ENCODE assay signal across 8 cellular contexts in the genomic region with DNA sequence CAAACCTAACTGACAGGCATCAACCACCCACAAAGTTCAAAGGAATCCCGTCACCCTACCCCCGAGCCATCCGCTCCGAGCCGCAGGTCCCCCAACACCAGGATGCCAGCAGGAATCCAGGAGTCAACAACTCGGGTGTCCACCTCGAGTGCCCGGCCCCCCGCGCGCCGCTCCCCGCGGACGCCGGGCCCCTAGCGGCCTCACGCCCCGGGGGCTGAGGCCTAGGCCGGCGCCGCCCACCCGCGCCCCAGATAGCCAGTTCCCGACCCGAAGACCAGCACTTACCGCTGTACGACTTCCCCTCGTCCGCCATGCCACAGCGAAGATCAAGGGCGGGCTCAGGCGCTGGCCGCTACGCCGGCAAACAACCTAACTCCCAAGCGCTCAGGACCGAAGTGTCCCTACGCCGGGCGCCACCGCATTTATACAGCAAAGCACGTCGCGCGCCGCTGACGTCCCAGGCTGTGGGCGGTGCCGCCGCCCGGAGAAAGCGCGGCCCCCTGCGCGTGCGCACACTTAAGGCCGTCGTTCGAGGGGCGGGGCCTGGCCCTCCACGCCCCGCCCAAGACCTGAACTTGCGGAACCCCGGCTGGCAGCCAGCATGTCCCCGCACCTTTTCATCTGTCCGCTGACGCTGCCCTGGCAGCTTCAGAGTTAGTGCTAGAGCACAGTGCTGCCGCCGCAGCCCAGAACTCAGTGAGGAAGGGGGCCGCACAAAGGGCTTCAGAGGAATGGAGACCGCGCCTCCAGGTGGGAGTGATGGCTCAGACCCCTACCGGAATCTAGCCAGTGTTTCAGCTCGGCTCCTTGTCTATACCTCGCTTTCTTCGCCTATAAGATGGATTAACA. TPM values are rescaled to one million over a fixed set of nuclear protein-coding genes. Genes with fewer than 3 reads are reported as not detected.
A peak's percentile ranks its signal among the peaks of the same experiment; 100 is the strongest.
DNase-seq lines count a peak whose midpoint lies in the region; TF ChIP-seq lines count a peak whose summit lies in the region.

A gene (minus strand): TSS at position 397 of the 849 bp plus-strand sequence. CDS start 84 bp downstream, at position 313.

- peak; percentile 96 for DNase-seq in COR-L47 (lab: John Stamatoyannopoulos, UW)
- peak; percentile 99 for DNase-seq in GM20000 (ENCODE audit: low spot score)
- peak; percentile 99 for DNase-seq in HT-29 (ENCODE audit: low spot score)
- peak; percentile 92 for DNase-seq in NK-92 treated with Interleukin-12 subunit alpha and Interleukin-12 subunit beta, amount 100 ng/mL, for 24 hours (lab: John Stamatoyannopoulos, UW)
- peak; percentile 99 for DNase-seq in activated CD8-positive, alpha-beta memory T cell treated with anti-CD3 and anti-CD28 coated beads for 24 hours
- peak; percentile 91 to 96 (median 92) for DNase-seq in effector memory CD4-positive, alpha-beta T cell
- DNase-seq in mesenchymal stem cell, result peak; percentile 92
- peak; percentile 83 for DNase-seq in stimulated activated CD8-positive, alpha-beta memory T cell treated with anti-CD3 and anti-CD28 coated beads, Interleukin-12 subunit alpha, Interleukin-12 subunit beta, amount 100 ng/mL, for 24 hours (ENCODE audit: extremely low read depth)

- H2BK15ac ChIP-seq in mesenchymal stem cell (ENCODE audit: low read depth, poor library complexity, severe bottlenecking), result peak within 1 kb of the TSS; percentile 86

- peak within 1 kb of the TSS; percentile 26 for H2BK5ac ChIP-seq in mesenchymal stem cell (ENCODE audit: low read depth, low read length, poor library complexity, severe bottlenecking)

- peak within 1 kb of the TSS; percentile 49 for H2AK5ac ChIP-seq in mesenchymal stem cell (ENCODE audit: low read length, severe bottlenecking)

- peak within 1 kb of the TSS; percentile 81 for H3K27ac ChIP-seq in effector memory CD4-positive, alpha-beta T cell (ENCODE audit: insufficient read depth, low read length, poor library complexity, severe bottlenecking)
- H3K27ac ChIP-seq in mesenchymal stem cell (ENCODE audit: low read length, poor library complexity, severe bottlenecking), result peak within 1 kb of the TSS; percentile 75

- TF ChIP-seq CTCF in GM20000 (IDR thresholded peaks at IDR 0.05; ENCODE audit: extremely low read depth, missing control alignments), result no peak

- peak within 1 kb of the TSS; percentile 92 for H3K4me2 ChIP-seq in mesenchymal stem cell (ENCODE audit: low read length, poor library complexity, severe bottlenecking)

- no peak within 1 kb of the TSS for H4K91ac ChIP-seq in mesenchymal stem cell (ENCODE audit: low read length)

- H2BK120ac ChIP-seq in mesenchymal stem cell (ENCODE audit: low read depth, low read length), result no peak within 1 kb of the TSS

- peak within 1 kb of the TSS; percentile 98 for H3K9ac ChIP-seq in mesenchymal stem cell (ENCODE audit: low read length)

- peak within 1 kb of the TSS in 1 of 2 experiments; percentile 98 for H3K14ac ChIP-seq in mesenchymal stem cell (ENCODE audit: low read length in 2 of 2)

- peak within 1 kb of the TSS; percentile 46 to 71 for H2BK12ac ChIP-seq in mesenchymal stem cell (ENCODE audit: low read length in 2 of 2)

- H3K23ac ChIP-seq in mesenchymal stem cell (ENCODE audit: low read length in 2 of 2), result peak within 1 kb of the TSS in 1 of 2 experiments; percentile 96

- H3K36me3 ChIP-seq in effector memory CD4-positive, alpha-beta T cell (ENCODE audit: control insufficient read depth, insufficient read depth, low read length), result peaks cover 33% of the 10 kb centered on the region
- peaks cover 31 to 33% of the 10 kb centered on the region in 2 experiments for H3K36me3 ChIP-seq in mesenchymal stem cell (ENCODE audit: control insufficient read depth in 1 of 2, insufficient read depth in 2 of 2, low read depth in 1 of 2, low read length in 2 of 2)

- WGBS in mesenchymal stem cell, result 2% methylated on average over 72 of the region's 77 CpGs

- no peaks in the 10 kb centered on the region for H3K9me3 ChIP-seq in effector memory CD4-positive, alpha-beta T cell (ENCODE audit: control insufficient read depth, low read length)
- H3K9me3 ChIP-seq in mesenchymal stem cell (ENCODE audit: control insufficient read depth, low read length), result no peaks in the 10 kb centered on the region

- H3K79me1 ChIP-seq in mesenchymal stem cell (replicated peaks; ENCODE audit: low read length, poor library complexity, severe bottlenecking), result peaks cover 16% of the 10 kb centered on the region

- no peak within 1 kb of the TSS for H2AFZ ChIP-seq in mesenchymal stem cell (ENCODE audit: low read depth, low read length)

- no peaks in the 10 kb centered on the region for H3K27me3 ChIP-seq in effector memory CD4-positive, alpha-beta T cell (replicated peaks; ENCODE audit: control insufficient read depth, insufficient read depth, low read length, poor library complexity, severe bottlenecking)
- no peaks in the 10 kb centered on the region for H3K27me3 ChIP-seq in mesenchymal stem cell (ENCODE audit: control insufficient read depth in 1 of 2, insufficient read depth in 1 of 2, low read length in 2 of 2)

- H3K18ac ChIP-seq in mesenchymal stem cell (ENCODE audit: low read depth in 1 of 2, low read length in 2 of 2), result peak within 1 kb of the TSS; percentile 78 to 91

- peak within 1 kb of the TSS; percentile 5 for H4K8ac ChIP-seq in mesenchymal stem cell (ENCODE audit: low read length)

- H3K4ac ChIP-seq in mesenchymal stem cell (ENCODE audit: low read depth in 1 of 2, low read length in 2 of 2), result peak within 1 kb of the TSS; percentile 50 to 79

- peaks cover 15% of the 10 kb centered on the region for H3K4me1 ChIP-seq in effector memory CD4-positive, alpha-beta T cell (ENCODE audit: control insufficient read depth, insufficient read depth, low read length, poor library complexity, severe bottlenecking)
- peaks cover 16% of the 10 kb centered on the region for H3K4me1 ChIP-seq in mesenchymal stem cell (ENCODE audit: control insufficient read depth, insufficient read depth, low read depth, low read length)

- peak within 1 kb of the TSS; percentile 63 for H3K4me3 ChIP-seq in effector memory CD4-positive, alpha-beta T cell (ENCODE audit: insufficient read depth, low read depth, low read length, poor library complexity, severe bottlenecking)
- H3K4me3 ChIP-seq in mesenchymal stem cell (ENCODE audit: insufficient read depth in 1 of 2, low read depth in 1 of 2, low read length in 2 of 2), result peak within 1 kb of the TSS; percentile 94 to 95

RNA-seq across cellular contexts. Expression of the gene that starts here (rescaled TPM):
- 24.4 and 31.7 TPM in 2 replicates for total RNA-seq in HT-29 (2014; rRNA removed; shearing (Covaris generic))
- 46.1 TPM for polyA plus RNA-seq in mesenchymal stem cell (2013, experiment 1 of 2)
- polyA plus RNA-seq in mesenchymal stem cell (2013, experiment 2 of 2), result 41.5 TPM

Comparison
In these comparisons a context has a peak if more than half of its experiments do, and no peak if none do; other contexts are left out.
1. Peak in every context shown above with its lines: DNase-seq, H3K4me3 ChIP-seq and H3K27ac ChIP-seq.